In the genomic region with DNA sequence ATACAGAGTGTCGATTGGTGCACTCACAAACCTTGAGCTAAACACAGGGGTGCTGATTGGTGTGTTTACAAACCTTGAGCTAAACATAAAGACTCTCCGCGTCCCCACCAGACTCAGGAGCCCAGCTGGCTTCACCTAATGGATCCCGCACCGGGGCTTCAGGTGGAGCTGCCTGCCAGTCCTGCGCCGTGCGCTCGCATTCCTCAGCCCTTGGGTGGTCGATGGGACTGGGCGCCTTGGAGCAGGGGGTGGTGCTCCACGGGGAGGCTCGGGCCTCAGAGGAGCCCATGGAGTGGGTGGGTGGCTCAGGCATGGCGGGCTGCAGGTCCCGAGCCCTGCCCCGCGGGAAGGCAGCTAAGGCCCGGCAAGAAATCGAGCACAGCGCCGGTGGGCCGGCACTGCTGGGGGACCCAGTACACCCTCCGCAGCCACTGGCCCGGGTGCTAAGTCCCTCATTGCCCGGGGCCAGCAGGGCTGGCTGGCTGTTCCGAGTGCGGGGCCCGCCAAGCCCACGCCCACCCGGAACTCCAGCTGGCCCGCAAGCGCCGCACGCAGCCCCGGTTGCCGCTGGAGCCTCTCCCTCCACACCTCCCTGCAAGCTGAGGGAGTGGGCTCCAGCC, we compare ENCODE assay signal across 4 cellular contexts. TPM values are rescaled to one million over a fixed set of nuclear protein-coding genes. Genes with fewer than 3 reads are reported as not detected.
"Had no signal": no experiment of that assay in that cellular context is flagged by ENCODE, and none has a peak within 500 bp of the region (broad histone marks: within the 10 kb centered on the region; RNA-seq: fewer than 3 reads in every experiment).

No MANE protein-coding gene starts in this region.

RNA-seq across cellular contexts. Expression of a gene that starts 7.8 kb away (rescaled TPM):
- total RNA-seq: myocyte, SJCRH30 had no signal

RNA-seq across cellular contexts. Expression of a gene that starts 49.2 kb away (rescaled TPM):
- total RNA-seq: cardiac septum, myocyte, sigmoid colon, SJCRH30 had no signal
